7 cellular contexts compared by ENCODE assay signal in the genomic region with DNA sequence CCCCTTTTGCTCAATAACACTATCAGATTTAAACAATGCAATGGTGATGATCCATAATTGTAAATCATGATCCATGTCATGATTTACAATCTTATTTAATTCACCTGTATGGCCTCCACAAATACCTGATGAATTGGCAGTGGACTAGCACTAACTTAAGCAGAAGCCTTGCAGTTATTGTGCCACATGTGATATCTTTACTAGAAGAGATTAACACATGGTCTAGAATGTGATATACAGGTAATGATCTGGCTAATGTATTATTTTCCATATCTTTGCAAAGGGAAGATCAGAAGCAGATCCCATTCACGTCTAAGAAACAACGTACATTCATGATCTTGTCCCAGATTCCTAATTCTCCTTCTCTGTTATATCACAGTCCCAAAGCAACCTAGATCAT.
"Had no signal": no experiment of that assay in that cellular context is flagged by ENCODE, and none has a peak within 500 bp of the region (broad histone marks: within the 10 kb centered on the region; RNA-seq: fewer than 3 reads in every experiment).

No MANE protein-coding gene starts in this region.

- H3K9ac ChIP-seq: KMS-11 had no signal

- H3K4me3 ChIP-seq: K562 had no signal

- H3K27ac ChIP-seq: HL-60, KMS-11 had no signal

- ATAC-seq: K562 had no signal

- DNase-seq: IMR-90, KBM-7, KG1 had no signal

- H3K4me2 ChIP-seq: KMS-11 had no signal

- FAIRE-seq: HTR-8/SVneo, K562 had no signal
